ENCODE assay signal across 2 cellular contexts in genomic region chr3:16739416-16740091, GRCh38.
TF ChIP-seq lines count a peak whose summit lies in the region.

No MANE protein-coding gene starts in this region.

TF ChIP-seq in IMR-90, 13 proteins besides CTCF, POLR2A, EP300 and RAD21 (continued from another document):
- TF ChIP-seq RCOR1 (IDR thresholded peaks at IDR 0.05; ENCODE audit: insufficient replicate concordance, low read length) (no peak), MAZ (IDR thresholded peaks at IDR 0.05; ENCODE audit: borderline replicate concordance, low read depth, low read length) (no peak), NFE2L2 (IDR thresholded peaks at IDR 0.05; ENCODE audit: low read depth, low read length) (peak; percentile 52), BHLHE40 (IDR thresholded peaks at IDR 0.05; ENCODE audit: low read depth, low read length) (no peak), ELK1 (IDR thresholded peaks at IDR 0.05; ENCODE audit: borderline replicate concordance, low read depth, low read length) (no peak), SMC3 (IDR thresholded peaks at IDR 0.05; ENCODE audit: low read depth, low read length) (no peak), CEBPB (IDR thresholded peaks at IDR 0.05; ENCODE audit: low read depth, low read length) (no peak), RFX5 (IDR thresholded peaks at IDR 0.05; ENCODE audit: low read depth, low read length) (no peak)

TF ChIP-seq in K562, 482 proteins besides CTCF, POLR2A, EP300 and RAD21 (continued from another document):
- TF ChIP-seq TAF1 (IDR thresholded peaks at IDR 0.05; ENCODE audit: control insufficient read depth, extremely low read depth, insufficient read depth, low read length, severe bottlenecking) (no peak), FOXJ2 (tag; IDR thresholded peaks at IDR 0.05) (no peak), ZNF766 (CRISPR knock-in tag; conservative IDR thresholded peaks at IDR 0.05) (no peak), ZNF583 (CRISPR knock-in tag; IDR thresholded peaks at IDR 0.05) (no peak), MAFF (IDR thresholded peaks at IDR 0.05; ENCODE audit: low read length) (peak; percentile 63), PRPF4 (IDR thresholded peaks at IDR 0.05; ENCODE audit: insufficient read depth, low read depth, low read length, poor library complexity, severe bottlenecking) (no peak), SMARCA4 (IDR thresholded peaks at IDR 0.05) (no peak), MCM2 (IDR thresholded peaks at IDR 0.05; ENCODE audit: low read depth) (no peak), RREB1 (CRISPR knock-in tag; IDR thresholded peaks at IDR 0.05) (no peak), XRCC5 (IDR thresholded peaks at IDR 0.05; ENCODE audit: low read depth, low read length) (no peak), ZNF780A (CRISPR knock-in tag; IDR thresholded peaks at IDR 0.05) (no peak), GTF2A2 (tag; IDR thresholded peaks at IDR 0.05) (no peak), TEAD2 (tag; IDR thresholded peaks at IDR 0.05) (no peak), HDGF (IDR thresholded peaks at IDR 0.05) (no peak), HSF4 (CRISPR knock-in tag; IDR thresholded peaks at IDR 0.05; ENCODE audit: borderline replicate concordance) (no peak), HDAC8 (tag; IDR thresholded peaks at IDR 0.05) (no peak), ATF3 (IDR thresholded peaks at IDR 0.05) (no peak), ATF3 (CRISPR knock-in tag; conservative IDR thresholded peaks at IDR 0.05) (no peak), ZNF316 (IDR thresholded peaks at IDR 0.05) (peak; percentile 90), ZNF75A (CRISPR knock-in tag; IDR thresholded peaks at IDR 0.05) (no peak), HNRNPL (IDR thresholded peaks at IDR 0.05; ENCODE audit: low read depth, low read length) (no peak), DACH1 (IDR thresholded peaks at IDR 0.05; ENCODE audit: partially characterized antibody) (no peak), ZNF347 (CRISPR knock-in tag; IDR thresholded peaks at IDR 0.05; ENCODE audit: low read depth) (no peak), POU5F1 (IDR thresholded peaks at IDR 0.05; ENCODE audit: borderline replicate concordance, low read depth, low read length, partially characterized antibody) (no peak), FOXM1 (IDR thresholded peaks at IDR 0.05; ENCODE audit: low read depth) (no peak), FOXM1 (CRISPR knock-in tag; IDR thresholded peaks at IDR 0.05; ENCODE audit: low read depth) (no peak), NFE2L1 (tag; IDR thresholded peaks at IDR 0.05; ENCODE audit: borderline replicate concordance, low read depth) (0 out of 2 replicates have a peak, but pooled peaks have one; percentile 19), ZNF77 (CRISPR knock-in tag; IDR thresholded peaks at IDR 0.05) (no peak), VEZF1 (CRISPR knock-in tag; IDR thresholded peaks at IDR 0.05) (no peak)
TF ChIP-seq in K562: peak in this region for 7.
